In the genomic region with DNA sequence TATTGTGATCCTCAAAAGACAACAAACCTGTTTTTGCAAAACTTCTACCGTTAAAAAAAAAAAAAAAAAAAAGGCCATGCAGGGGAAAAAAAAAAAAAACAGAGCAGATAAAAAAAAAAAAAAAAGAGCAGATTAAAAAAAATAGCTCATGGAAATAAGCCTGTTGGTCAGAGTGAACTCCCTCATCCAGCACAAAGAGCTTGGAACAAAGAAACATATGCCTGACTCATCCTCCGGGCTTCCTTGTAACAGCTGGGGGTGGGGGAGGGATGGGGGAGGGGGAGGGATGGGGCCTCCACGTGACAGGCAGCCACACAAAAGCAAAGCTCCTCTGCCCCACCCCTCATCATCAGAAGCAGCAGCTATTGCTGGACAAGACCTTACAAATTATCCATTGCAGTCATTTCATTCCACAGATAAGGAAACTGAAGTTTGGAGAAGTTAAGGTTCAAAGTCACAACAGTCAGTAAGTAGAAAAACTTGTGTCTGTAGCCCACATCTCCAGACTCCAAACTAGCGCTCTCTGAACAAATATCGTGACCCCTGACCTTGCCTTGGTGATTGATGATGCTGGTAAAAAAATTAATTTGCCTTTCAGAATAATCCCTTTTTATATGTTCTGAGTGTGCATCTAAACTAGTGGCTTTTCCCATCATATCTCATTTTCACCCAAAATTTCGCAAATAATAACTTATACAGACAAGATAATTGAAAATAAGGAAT, we compare ENCODE assay signal across 8 cellular contexts. TPM values are rescaled to one million over a fixed set of nuclear protein-coding genes. Genes with fewer than 3 reads are reported as not detected.
A peak's percentile ranks its signal among the peaks of the same experiment; 100 is the strongest.
DNase-seq lines count a peak whose midpoint lies in the region; ATAC-seq and TF ChIP-seq lines count a peak whose summit lies in the region.

No MANE protein-coding gene starts in this region.

- H3K27me3 ChIP-seq in layer of hippocampus (ENCODE audit: control insufficient read depth, insufficient read depth, low read length), result no peaks in the 10 kb centered on the region
- H3K27me3 ChIP-seq in uterus, result no peaks in the 10 kb centered on the region

- H3K27ac ChIP-seq in layer of hippocampus (ENCODE audit: low read depth, low read length) (peak overlapping the region; percentile 78), uterus (peak overlapping the region; percentile 57 to 65)

- H3K4me1 ChIP-seq in uterus, result peaks cover 0 to 7% of the 10 kb centered on the region in 2 donors

- no peak overlapping the region for H3K4me3 ChIP-seq in uterus

- TF ChIP-seq POLR2A in uterus (IDR thresholded peaks at IDR 0.05), result no peak

- peaks cover 4% of the 10 kb centered on the region for H3K9me3 Mint-ChIP-seq in chondrocyte (ENCODE audit: low read depth)

- H3K36me3 Mint-ChIP-seq in chondrocyte (ENCODE audit: low read depth), result peaks cover 10% of the 10 kb centered on the region

- intact Hi-C loops in uterus (cut with DNase I; ENCODE audit: low total_unique reads), result no loop called here

- H3K27me3 Mint-ChIP-seq in chondrocyte (ENCODE audit: low read depth), result no peaks in the 10 kb centered on the region

- H3K4me3 Mint-ChIP-seq in chondrocyte (ENCODE audit: unreplicated experiment), result no peak overlapping the region

- TF ChIP-seq CTCF in chondrocyte (IDR thresholded peaks at IDR 0.05), result no peak
- no peak for TF ChIP-seq CTCF in uterus (IDR thresholded peaks at IDR 0.05)

- no peaks in the 10 kb centered on the region for H3K9me3 ChIP-seq in uterus

- H3K27ac Mint-ChIP-seq in chondrocyte (ENCODE audit: unreplicated experiment), result peak overlapping the region; percentile 36

- H3K36me3 ChIP-seq in uterus, result no peaks in the 10 kb centered on the region

- H3K4me1 Mint-ChIP-seq in chondrocyte (ENCODE audit: low read depth), result peaks cover 14% of the 10 kb centered on the region

- peak; percentile 91 for DNase-seq in Daoy (ENCODE audit: low read depth)
- peak; percentile 37 for DNase-seq in NCI-H446 treated with DMSO at 0.1 percent for 48 hours (lab: John Stamatoyannopoulos, UW)
- no peak for DNase-seq in chondrocyte (ENCODE audit: low spot score)
- DNase-seq in uterus, result peak; percentile 72 to 87
- DNase-seq in GOT3 (lab: John Stamatoyannopoulos, UW), result no peak

- ATAC-seq in HG02678 (IDR thresholded peaks at IDR 0.05; ENCODE audit: unreplicated experiment) (no peak), HG03139 (IDR thresholded peaks at IDR 0.05; ENCODE audit: unreplicated experiment) (no peak)

RNA-seq across cellular contexts. Expression of gene SLC35D2, which starts 38.9 kb away (rescaled TPM):
- total RNA-seq in Daoy (2014; rRNA removed; shearing (Covaris generic)), result 17.2 and 18.6 TPM in 2 replicates
- total RNA-seq in chondrocyte (10.3 to 14.2 TPM (median 13.0 TPM) in 3 replicates), uterus (10 to 100 TPM in 3 of 4 donors, 1 to 10 TPM in 1; 5.6 to 38.5 (median 21.0) TPM)

RNA-seq across cellular contexts. Expression of gene HSD17B3, which starts 42.6 kb away (rescaled TPM):
- total RNA-seq in Daoy (2014; rRNA removed; shearing (Covaris generic)), result not detected in 2 replicates
- not detected in 3 replicates for total RNA-seq in chondrocyte
- total RNA-seq in uterus, result 1 to 10 TPM in 1 of 4 donors, not detected in 3; 3.2 TPM

Comparison
In these comparisons a context has a peak if more than half of its experiments do, and no peak if none do; other contexts are left out.
1. DNase-seq: peak in Daoy (single experiment), NCI-H446 treated with DMSO at 0.1 percent for 48 hours (single experiment) and uterus (2 of 2); none in chondrocyte (single experiment) and GOT3 (single experiment).